In the genomic region with DNA sequence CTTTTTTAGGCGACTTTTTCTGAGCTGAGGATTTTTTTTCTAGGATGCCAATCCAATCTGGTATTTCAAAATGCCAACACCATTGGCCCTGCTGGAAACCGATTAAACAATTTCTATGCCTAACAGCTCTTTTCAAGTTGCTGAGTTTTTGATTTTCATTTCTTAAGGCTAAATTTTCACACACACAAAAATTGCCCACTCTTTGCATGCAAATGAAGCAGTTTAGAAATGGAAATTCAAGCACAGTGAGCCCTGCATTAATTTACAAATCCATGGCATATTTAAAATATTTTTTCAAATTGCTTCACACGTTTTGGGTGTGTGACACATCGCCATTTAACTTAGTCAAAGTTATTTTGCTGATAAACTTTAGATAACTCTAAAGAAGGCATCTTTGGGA, we compare ENCODE assay signal across 9 cellular contexts.
"Had no signal": no experiment of that assay in that cellular context is flagged by ENCODE, and none has a peak within 500 bp of the region (broad histone marks: within the 10 kb centered on the region; RNA-seq: fewer than 3 reads in every experiment).

No MANE protein-coding gene starts in this region.

- H3K9me3 Mint-ChIP-seq: HFFc6 had no signal

- H3K4me3 Mint-ChIP-seq: HFFc6 had no signal

- H3K36me3 ChIP-seq: HAP-1 had no signal

- H2AFZ ChIP-seq: GM23248 had no signal

- DNase-seq: GM23248, H7, HFFc6, IMR-90, KG1 had no signal

- H3K27ac ChIP-seq: GM23248 had no signal

- H3K9ac ChIP-seq: GM23248 had no signal

- FAIRE-seq: HTR-8/SVneo, K562 had no signal

- ATAC-seq: HCT116, K562 had no signal

- H3K27ac Mint-ChIP-seq: HFFc6 had no signal

- H3K4me3 ChIP-seq: GM23248, HAP-1, K562 had no signal

- H3K9me3 ChIP-seq: HAP-1 had no signal
